In the genomic region with DNA sequence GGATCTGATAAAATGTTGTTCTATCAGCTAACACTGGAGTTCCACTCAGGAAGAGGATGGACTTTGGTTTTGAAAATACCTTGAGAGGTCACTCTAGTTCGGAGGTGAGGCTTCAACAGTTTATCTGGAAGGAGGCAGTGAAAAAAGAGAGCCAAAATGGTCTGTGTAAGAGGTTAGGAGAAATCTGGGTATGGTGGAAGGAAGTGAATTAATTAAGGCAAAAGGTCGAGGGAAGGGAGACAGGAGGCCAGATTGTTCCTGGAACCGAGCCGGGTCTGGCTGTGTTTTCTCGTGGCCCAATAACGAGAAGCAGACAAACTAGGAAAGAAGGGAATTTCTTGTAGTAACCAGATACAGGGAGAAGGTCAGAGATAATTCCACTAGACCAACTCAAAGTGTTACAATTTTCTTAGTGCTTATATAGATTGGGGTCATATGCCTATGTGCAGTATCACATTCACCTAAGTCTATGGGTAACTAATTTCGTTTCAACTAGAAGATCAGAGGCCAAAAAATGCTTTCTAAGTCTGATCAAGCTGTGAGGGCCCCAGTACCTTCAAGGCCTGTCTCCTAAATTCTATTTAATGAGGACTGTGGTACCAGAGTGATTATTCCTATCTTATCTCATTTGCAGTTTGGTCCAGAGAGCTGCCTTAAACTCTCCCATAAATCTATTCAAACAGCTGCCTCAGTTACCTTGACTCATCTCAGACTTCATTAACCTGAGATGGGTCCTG, we compare ENCODE assay signal across 21 cellular contexts.
DNase-seq lines count a peak whose midpoint lies in the region; ATAC-seq and TF ChIP-seq lines count a peak whose summit lies in the region.
"Had no signal": no experiment of that assay in that cellular context is flagged by ENCODE, and none has a peak within 500 bp of the region (broad histone marks: within the 10 kb centered on the region; RNA-seq: fewer than 3 reads in every experiment).

No MANE protein-coding gene starts in this region.

- peak; percentile 67 for ATAC-seq in left lobe of liver
- ATAC-seq: lower lobe of right lung; stimulated activated memory B cell treated with anti-CD40 and anti-IgM and Interleukin-4, amounts not matched to agents 10 μg/mL and 1 μg/mL and 100 μg/mL, for 72 hours had no signal

- H3K4me1 ChIP-seq in esophagus muscularis mucosa, result peaks cover 0 to 16% (median 6%) of the 10 kb centered on the region in 4 donors
- H3K4me1 ChIP-seq in skeletal muscle tissue (ENCODE audit: control insufficient read depth in 3 of 3, insufficient read depth in 3 of 3, low read length in 3 of 3), result peaks cover 0 to 10% (median 0%) of the 10 kb centered on the region in 3 donors
- H3K4me1 ChIP-seq: BLaER1 had no signal

- H3K27ac ChIP-seq in esophagus muscularis mucosa (replicated peaks in 1 of 4), result peak overlapping the region; percentile 30 to 65 (median 36)
- peak overlapping the region; percentile 37 for H3K27ac ChIP-seq in skeletal muscle tissue (ENCODE audit: low read depth, low read length)
- H3K27ac ChIP-seq: BLaER1, HL-60, lower lobe of right lung had no signal

- TF ChIP-seq CTCF in AG09319 (IDR thresholded peaks at IDR 0.05; ENCODE audit: low read depth, low read length) (no peak), esophagus muscularis mucosa (IDR thresholded peaks at IDR 0.05) (no peak)

- no peaks in the 10 kb centered on the region for H3K36me3 ChIP-seq in esophagus muscularis mucosa
- H3K36me3 ChIP-seq in skeletal muscle tissue (ENCODE audit: control insufficient read depth in 3 of 3, insufficient read depth in 3 of 3, low read length in 3 of 3), result no peaks in the 10 kb centered on the region
- H3K36me3 ChIP-seq in H7 (replicated peaks; ENCODE audit: control insufficient read depth, insufficient read depth, low read length), result no peaks in the 10 kb centered on the region
- H3K36me3 ChIP-seq: BLaER1, lower lobe of right lung had no signal

- TF ChIP-seq EP300 in esophagus muscularis mucosa (IDR thresholded peaks at IDR 0.05), result no peak

- H3K4me3 ChIP-seq in esophagus muscularis mucosa (no peak overlapping the region), skeletal muscle tissue (ENCODE audit: low read length in 3 of 3) (no peak overlapping the region), H7 (ENCODE audit: insufficient read depth, low read depth, low read length) (no peak overlapping the region)
- H3K4me3 ChIP-seq: BLaER1, lower lobe of right lung had no signal

- H3K27me3 ChIP-seq in esophagus muscularis mucosa, result no peaks in the 10 kb centered on the region
- H3K27me3 ChIP-seq in skeletal muscle tissue (ENCODE audit: control insufficient read depth in 3 of 3, insufficient read depth in 3 of 3, low read length in 3 of 3), result no peaks in the 10 kb centered on the region
- no peaks in the 10 kb centered on the region for H3K27me3 ChIP-seq in H7 (ENCODE audit: control insufficient read depth, insufficient read depth, low read length)
- H3K27me3 ChIP-seq: BLaER1 had no signal

- 63% methylated on average over 7 of the region's 7 CpGs for WGBS in esophagus muscularis mucosa

- no peak for TF ChIP-seq POLR2A in esophagus muscularis mucosa (IDR thresholded peaks at IDR 0.05; ENCODE audit: low read depth)

- H3K9ac ChIP-seq in skeletal muscle tissue (ENCODE audit: low read depth in 1 of 3, low read length in 3 of 3), result no peak overlapping the region
- H3K9ac ChIP-seq: BLaER1, SK-N-SH had no signal

- H3K9me3 ChIP-seq in esophagus muscularis mucosa (peaks cover 0 to 14% (median 10%) of the 10 kb centered on the region in 4 donors), skeletal muscle tissue (ENCODE audit: control insufficient read depth in 3 of 3, low read length in 3 of 3) (peaks cover 0 to 5% (median 5%) of the 10 kb centered on the region in 3 donors)
- H3K9me3 ChIP-seq: SK-N-SH had no signal

- DNase-seq in AG09319 (ENCODE audit: extremely low read depth, low read depth) (peak; percentile 23), esophagus muscularis mucosa (ENCODE audit: extremely low spot score) (no peak), left lobe of liver (ENCODE audit: low spot score) (no peak), H7 (no peak), NCI-H446 treated with DMSO at 0.1 percent for 48 hours (lab: John Stamatoyannopoulos, UW) (no peak), NCI-H2196 (lab: John Stamatoyannopoulos, UW; ENCODE audit: unreplicated experiment) (no peak), D341Med (ENCODE audit: low spot score) (no peak)
- DNase-seq: activated CD4-positive, alpha-beta T cell treated with anti-CD3 and anti-CD28 coated beads, Interleukin-2, amount 50 U/mL, for 48 hours; activated naive CD4-positive, alpha-beta T cell; activated T-cell treated with anti-CD3 and anti-CD28 coated beads for 4 hours; effector CD4-positive, alpha-beta T cell; GDM1; immature natural killer cell; lower lobe of right lung; NCI-H1105 treated with DMSO at 0.1 percent for 48 hours; NCI-H510A; SK-N-SH had no signal

- intact Hi-C loops in esophagus muscularis mucosa (cut with DNase I), result no loop called here
